8 cellular contexts compared by ENCODE assay signal in the genomic region with DNA sequence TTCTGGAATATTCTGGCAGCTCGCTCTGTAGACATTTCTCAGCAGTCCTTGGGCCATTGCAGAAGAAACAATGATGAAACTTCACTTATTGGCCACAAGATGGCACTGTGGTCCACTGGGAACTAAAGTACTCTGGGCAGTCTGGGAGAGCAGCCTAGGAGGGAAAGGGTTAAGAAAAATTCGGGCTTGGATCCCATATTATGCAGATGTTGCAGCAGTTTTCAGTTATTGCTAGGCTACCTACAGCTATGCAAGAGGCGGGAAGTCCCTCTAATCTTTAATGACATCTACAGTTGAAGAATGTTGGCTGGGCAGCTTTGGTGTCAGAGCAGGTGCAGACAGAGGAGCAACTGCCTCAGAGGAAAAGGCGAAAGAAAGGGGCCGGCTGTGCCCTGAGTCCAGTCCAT.
DNase-seq lines count a peak whose midpoint lies in the region; ATAC-seq and TF ChIP-seq lines count a peak whose summit lies in the region.

No MANE protein-coding gene starts in this region.

- no peak overlapping the region for H3K4me2 ChIP-seq in SK-N-SH

- H4K20me1 ChIP-seq in SK-N-SH (ENCODE audit: insufficient read depth): no peaks in the 10 kb centered on the region

- no peaks in the 10 kb centered on the region for H3K36me3 Mint-ChIP-seq in natural killer cell treated with Interleukin-12 subunit alpha and Interleukin-12 subunit beta and Interleukin-15 and Interleukin-18, amount 100 ng/mL, for 72 hours

- no peaks in the 10 kb centered on the region for H3K79me2 ChIP-seq in SK-N-SH (ENCODE audit: insufficient read depth)

- H3K9me2 ChIP-seq in SK-N-SH: no peaks in the 10 kb centered on the region

- peaks cover 5 to 10% of the 10 kb centered on the region in 2 experiments; a peak in 2 of 4 replicates for H3K4me1 ChIP-seq in SK-N-SH (ENCODE audit: control insufficient read depth in 1 of 2, insufficient read depth in 2 of 2, low read depth in 1 of 2, low read length in 1 of 2)

- H3K4me1 Mint-ChIP-seq in natural killer cell treated with Interleukin-12 subunit alpha and Interleukin-12 subunit beta and Interleukin-15 and Interleukin-18, amount 100 ng/mL, for 72 hours (ENCODE audit: low read depth in 2 of 2): peaks cover 0 to 5% of the 10 kb centered on the region in 2 donors

- H3K27ac ChIP-seq in SK-N-SH (ENCODE audit: low read depth in 2 of 2, low read length in 1 of 2): no peak overlapping the region

- CTCF ChIA-PET in SK-N-SH (lab: Yijun Ruan, JAX): interaction anchor here (0.6 to 13.5 kb wide), 66 partner anchors 9 to 801 kb away, joined by 3 to 196 read pairs (median 4); a partner anchor contains a TSS

- H3K27ac Mint-ChIP-seq in natural killer cell treated with Interleukin-12 subunit alpha and Interleukin-12 subunit beta and Interleukin-15 and Interleukin-18, amount 100 ng/mL, for 72 hours: no peak overlapping the region

- TF ChIP-seq EP300 in Ishikawa (IDR thresholded peaks at IDR 0.05; ENCODE audit: borderline replicate concordance) (no peak), SK-N-SH (IDR thresholded peaks at IDR 0.05; ENCODE audit: borderline replicate concordance in 1 of 2, low read depth in 1 of 2, low read length in 1 of 2) (no peak)

- POLR2A ChIA-PET in SK-N-SH (lab: Yijun Ruan, JAX): no interaction called here

- H3K27me3 ChIP-seq in SK-N-SH (ENCODE audit: insufficient read depth): no peaks in the 10 kb centered on the region

- H3K9me3 ChIP-seq in SK-N-SH: no peaks in the 10 kb centered on the region

- no peak overlapping the region for H3K4me3 Mint-ChIP-seq in natural killer cell treated with Interleukin-12 subunit alpha and Interleukin-12 subunit beta and Interleukin-15 and Interleukin-18, amount 100 ng/mL, for 72 hours

- ATAC-seq in GM21825 (IDR thresholded peaks at IDR 0.05; ENCODE audit: unreplicated experiment): peak; percentile 82
- ATAC-seq in natural killer cell treated with Interleukin-12 subunit alpha and Interleukin-12 subunit beta and Interleukin-15 and Interleukin-18, amount 100 ng/mL, for 72 hours: peak; percentile 62 to 67

- peaks cover 13% of the 10 kb centered on the region for H3F3A ChIP-seq in SK-N-SH (replicated peaks; ENCODE audit: insufficient read depth)

- DNase-seq in A172 (ENCODE audit: low spot score) (peak; percentile 67), EL (peak; percentile 84), SK-N-SH (peak; percentile 64), erythroblast (lab: John Stamatoyannopoulos, UW) (peak; percentile 61 to 71), middle frontal gyrus (ENCODE audit: extremely low spot score, low spot score) (no peak)
- DNase-seq in natural killer cell treated with Interleukin-12 subunit alpha and Interleukin-12 subunit beta and Interleukin-15 and Interleukin-18, amount 100 ng/mL, for 72 hours (ENCODE audit: low spot score): no peak

- no peaks in the 10 kb centered on the region for H3K36me3 ChIP-seq in SK-N-SH (replicated peaks in 1 of 2; ENCODE audit: control insufficient read depth in 1 of 2, insufficient read depth in 2 of 2, low read length in 1 of 2)

- H3K27me3 Mint-ChIP-seq in natural killer cell treated with Interleukin-12 subunit alpha and Interleukin-12 subunit beta and Interleukin-15 and Interleukin-18, amount 100 ng/mL, for 72 hours: peaks cover 0 to 13% of the 10 kb centered on the region in 2 donors

- TF ChIP-seq RAD21 in Ishikawa (IDR thresholded peaks at IDR 0.05; ENCODE audit: low read depth): peak; percentile 67
- TF ChIP-seq RAD21 in SK-N-SH (IDR thresholded peaks at IDR 0.05; ENCODE audit: low read length): peak; percentile 77

- peak; percentile 93 for TF ChIP-seq CTCF in SK-N-SH (IDR thresholded peaks at IDR 0.05)

- no peak overlapping the region for H2AFZ ChIP-seq in SK-N-SH (ENCODE audit: low read depth)

- no peaks in the 10 kb centered on the region for H3K9me3 Mint-ChIP-seq in natural killer cell treated with Interleukin-12 subunit alpha and Interleukin-12 subunit beta and Interleukin-15 and Interleukin-18, amount 100 ng/mL, for 72 hours

- no peak overlapping the region for H3K9ac ChIP-seq in SK-N-SH

- no peak overlapping the region; a peak in 1 of 4 replicates for H3K4me3 ChIP-seq in SK-N-SH (ENCODE audit: low read depth in 2 of 2, low read length in 1 of 2)

- 13% methylated on average over 5 of the region's 5 CpGs for WGBS in SK-N-SH (ENCODE audit: low lambda C conversion rate)

- TF ChIP-seq POLR2A in erythroblast (IDR thresholded peaks at IDR 0.05; ENCODE audit: low read length): no peak

TF ChIP-seq in Ishikawa, 13 proteins besides CTCF, POLR2A, EP300 and RAD21:
- 0 out of 2 replicates have a peak, but pooled peaks have one; percentile 9 for TF ChIP-seq NFIC (IDR thresholded peaks at IDR 0.05)
- TF ChIP-seq, protein P1, sequence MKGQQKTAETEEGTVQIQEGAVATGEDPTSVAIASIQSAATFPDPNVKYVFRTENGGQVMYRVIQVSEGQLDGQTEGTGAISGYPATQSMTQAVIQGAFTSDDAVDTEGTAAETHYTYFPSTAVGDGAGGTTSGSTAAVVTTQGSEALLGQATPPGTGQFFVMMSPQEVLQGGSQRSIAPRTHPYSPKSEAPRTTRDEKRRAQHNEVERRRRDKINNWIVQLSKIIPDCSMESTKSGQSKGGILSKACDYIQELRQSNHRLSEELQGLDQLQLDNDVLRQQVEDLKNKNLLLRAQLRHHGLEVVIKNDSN (IDR thresholded peaks at IDR 0.05): no peak
- peak; percentile 24; the same call in 1 of the 2 replicates for TF ChIP-seq TEAD4 (IDR thresholded peaks at IDR 0.05)

TF ChIP-seq in SK-N-SH, 30 proteins besides CTCF, POLR2A, EP300 and RAD21:
- TF ChIP-seq, protein P2, sequence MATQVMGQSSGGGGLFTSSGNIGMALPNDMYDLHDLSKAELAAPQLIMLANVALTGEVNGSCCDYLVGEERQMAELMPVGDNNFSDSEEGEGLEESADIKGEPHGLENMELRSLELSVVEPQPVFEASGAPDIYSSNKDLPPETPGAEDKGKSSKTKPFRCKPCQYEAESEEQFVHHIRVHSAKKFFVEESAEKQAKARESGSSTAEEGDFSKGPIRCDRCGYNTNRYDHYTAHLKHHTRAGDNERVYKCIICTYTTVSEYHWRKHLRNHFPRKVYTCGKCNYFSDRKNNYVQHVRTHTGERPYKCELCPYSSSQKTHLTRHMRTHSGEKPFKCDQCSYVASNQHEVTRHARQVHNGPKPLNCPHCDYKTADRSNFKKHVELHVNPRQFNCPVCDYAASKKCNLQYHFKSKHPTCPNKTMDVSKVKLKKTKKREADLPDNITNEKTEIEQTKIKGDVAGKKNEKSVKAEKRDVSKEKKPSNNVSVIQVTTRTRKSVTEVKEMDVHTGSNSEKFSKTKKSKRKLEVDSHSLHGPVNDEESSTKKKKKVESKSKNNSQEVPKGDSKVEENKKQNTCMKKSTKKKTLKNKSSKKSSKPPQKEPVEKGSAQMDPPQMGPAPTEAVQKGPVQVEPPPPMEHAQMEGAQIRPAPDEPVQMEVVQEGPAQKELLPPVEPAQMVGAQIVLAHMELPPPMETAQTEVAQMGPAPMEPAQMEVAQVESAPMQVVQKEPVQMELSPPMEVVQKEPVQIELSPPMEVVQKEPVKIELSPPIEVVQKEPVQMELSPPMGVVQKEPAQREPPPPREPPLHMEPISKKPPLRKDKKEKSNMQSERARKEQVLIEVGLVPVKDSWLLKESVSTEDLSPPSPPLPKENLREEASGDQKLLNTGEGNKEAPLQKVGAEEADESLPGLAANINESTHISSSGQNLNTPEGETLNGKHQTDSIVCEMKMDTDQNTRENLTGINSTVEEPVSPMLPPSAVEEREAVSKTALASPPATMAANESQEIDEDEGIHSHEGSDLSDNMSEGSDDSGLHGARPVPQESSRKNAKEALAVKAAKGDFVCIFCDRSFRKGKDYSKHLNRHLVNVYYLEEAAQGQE (IDR thresholded peaks at IDR 0.05; ENCODE audit: low read depth, low read length): no peak
- peak; percentile 22 for TF ChIP-seq TCF12 (IDR thresholded peaks at IDR 0.05)
- TF ChIP-seq, protein P3, sequence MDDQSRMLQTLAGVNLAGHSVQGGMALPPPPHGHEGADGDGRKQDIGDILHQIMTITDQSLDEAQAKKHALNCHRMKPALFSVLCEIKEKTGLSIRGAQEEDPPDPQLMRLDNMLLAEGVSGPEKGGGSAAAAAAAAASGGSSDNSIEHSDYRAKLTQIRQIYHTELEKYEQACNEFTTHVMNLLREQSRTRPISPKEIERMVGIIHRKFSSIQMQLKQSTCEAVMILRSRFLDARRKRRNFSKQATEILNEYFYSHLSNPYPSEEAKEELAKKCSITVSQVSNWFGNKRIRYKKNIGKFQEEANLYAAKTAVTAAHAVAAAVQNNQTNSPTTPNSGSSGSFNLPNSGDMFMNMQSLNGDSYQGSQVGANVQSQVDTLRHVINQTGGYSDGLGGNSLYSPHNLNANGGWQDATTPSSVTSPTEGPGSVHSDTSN (IDR thresholded peaks at IDR 0.05): no peak
- no peak for TF ChIP-seq YY1 (IDR thresholded peaks at IDR 0.05; ENCODE audit: low read depth)
- TF ChIP-seq SMC3 (IDR thresholded peaks at IDR 0.05; ENCODE audit: low read depth, low read length): peak; percentile 62
- TF ChIP-seq, protein P1 (IDR thresholded peaks at IDR 0.05; ENCODE audit: borderline replicate concordance, low read depth): no peak
- TF ChIP-seq POLR2AphosphoS5 (IDR thresholded peaks at IDR 0.05; ENCODE audit: low read depth, low read length): no peak

Comparison
In these comparisons a context has a peak if more than half of its experiments do, and no peak if none do; other contexts are left out.
1. DNase-seq: peak in A172 (single experiment), EL (single experiment), SK-N-SH (single experiment) and erythroblast (2 of 2); none in natural killer cell treated with Interleukin-12 subunit alpha and Interleukin-12 subunit beta and Interleukin-15 and Interleukin-18, amount 100 ng/mL, for 72 hours (single experiment) and middle frontal gyrus (single experiment).